ENCODE assay signal across 7 cellular contexts in the genomic region with DNA sequence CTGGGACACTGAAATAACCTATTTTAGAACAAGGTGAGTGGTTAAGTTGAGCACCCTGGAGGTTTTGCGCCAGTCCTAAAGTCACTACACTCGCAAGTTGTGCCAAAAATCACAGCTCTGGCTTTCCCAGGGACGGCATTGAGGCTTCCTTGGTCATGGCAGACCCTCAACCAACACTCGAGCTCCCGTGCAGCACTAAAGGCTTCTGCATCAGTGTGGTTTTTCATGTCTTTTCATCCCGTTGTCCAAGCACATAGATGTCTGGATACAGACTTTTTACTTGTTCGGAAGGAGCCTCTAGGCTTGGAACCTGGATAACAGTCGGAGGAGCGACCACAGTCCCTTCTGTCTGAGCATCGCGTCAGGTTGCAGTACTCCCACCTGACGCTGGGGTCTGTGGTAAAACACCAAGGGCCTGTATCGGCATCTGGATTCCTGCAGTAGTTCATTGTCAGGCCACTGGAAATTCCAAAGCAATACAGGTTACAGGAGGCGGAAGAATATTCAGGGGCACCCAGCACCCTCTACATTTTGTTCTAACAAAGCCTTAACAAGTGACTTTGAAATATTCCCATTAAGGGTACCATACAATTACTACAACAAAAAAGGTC.
DNase-seq lines count a peak whose midpoint lies in the region; ATAC-seq and TF ChIP-seq lines count a peak whose summit lies in the region.
"Not testable (repeated sequence)": the region's sequence is repeated elsewhere in the genome, so short reads cannot be mapped to it uniquely, and the experiment has no call there.

No MANE protein-coding gene starts in this region.

- not testable (repeated sequence) for H3K4me3 ChIP-seq in Caco-2 (ENCODE audit: low read depth, low read length); choroid plexus epithelial cell (ENCODE audit: low read depth, low read length); neural progenitor cell

- BruUV-seq in Caco-2 (replicated peaks; lab: Mats Ljungman, UMichigan): not testable (repeated sequence)

- not testable (repeated sequence) for H4K5ac ChIP-seq in H9 (ENCODE audit: insufficient read length, low read depth, low read length)

- peak in 1 of 2 experiments; percentile 30 for DNase-seq in Caco-2
- peak; percentile 68 for DNase-seq in H9
- DNase-seq in choroid plexus epithelial cell (ENCODE audit: low read depth); foreskin keratinocyte: not testable (repeated sequence)
- DNase-seq in iPS-NIHi7 (ENCODE audit: extremely low spot score): peak; percentile 14
- DNase-seq in neural progenitor cell (ENCODE audit: low spot score): peak; percentile 11

- not testable (repeated sequence) for H3K14ac ChIP-seq in H9 (ENCODE audit: insufficient read depth, low read length)

- H3K4me1 Mint-ChIP-seq in Caco-2 (ENCODE audit: low read depth, unreplicated experiment); H9; neural progenitor cell: not testable (repeated sequence)

- H4K8ac ChIP-seq in H9 (replicated peaks; ENCODE audit: insufficient read length, low read depth, low read length): not testable (repeated sequence)

- H3K27me3 Mint-ChIP-seq in Caco-2 (ENCODE audit: insufficient read depth, unreplicated experiment); H9 (ENCODE audit: low read depth); neural progenitor cell (ENCODE audit: insufficient read depth, low read depth): not testable (repeated sequence)

- H3T11ph ChIP-seq in H9 (ENCODE audit: low read length): not testable (repeated sequence)

- not testable (repeated sequence) for H3K9me3 ChIP-seq in Caco-2; H9 (ENCODE audit: control insufficient read depth, low read depth, low read length); neural progenitor cell (ENCODE audit: low read depth)

- H2BK12ac ChIP-seq in H9 (ENCODE audit: insufficient read length, low read depth, low read length): not testable (repeated sequence)

- not testable (repeated sequence) for H3K27ac Mint-ChIP-seq in Caco-2 (ENCODE audit: unreplicated experiment); H9; neural progenitor cell

- intact Hi-C loops in Caco-2 (cut with micrococcal nuclease; ENCODE audit: unreplicated experiment): not testable (repeated sequence)

- H3K23ac ChIP-seq in H9 (ENCODE audit: insufficient read length, low read depth, low read length): not testable (repeated sequence)

- not testable (repeated sequence) for H2BK20ac ChIP-seq in H9 (ENCODE audit: low read depth, low read length, poor library complexity, severe bottlenecking)

- H3K27ac ChIP-seq in H9 (ENCODE audit: insufficient read length, low read depth, low read length); foreskin keratinocyte; neural progenitor cell: not testable (repeated sequence)

- POLR2A ChIA-PET in Caco-2 (lab: Charles Lee): not testable (repeated sequence)

- H3K4me1 ChIP-seq in Caco-2; H9 (ENCODE audit: insufficient read depth, low read length); foreskin keratinocyte; neural progenitor cell: not testable (repeated sequence)

- peak; percentile 78 for ATAC-seq in SK-N-SH treated with all-trans-retinoic acid at 6 μM for 48 hours
- peak; percentile 45 for ATAC-seq in foreskin keratinocyte

- H3K36me3 Mint-ChIP-seq in Caco-2 (ENCODE audit: insufficient read depth, unreplicated experiment); neural progenitor cell: not testable (repeated sequence)
- H3K36me3 Mint-ChIP-seq in H9 (ENCODE audit: insufficient read depth in 1 of 3, low read depth in 3 of 3): peaks cover 6 to 14% (median 7%) of the 10 kb centered on the region in 3 experiments; a peak in 4 of 7 replicates

- not testable (repeated sequence) for H2BK120ac ChIP-seq in H9 (ENCODE audit: low read depth, low read length, poor library complexity, severe bottlenecking)

- CTCF ChIA-PET in Caco-2 (lab: Charles Lee): not testable (repeated sequence)

- not testable (repeated sequence) for H3K4me2 ChIP-seq in H9 (ENCODE audit: insufficient read depth, insufficient read length, low read length); neural progenitor cell

- TF ChIP-seq CTCF in Caco-2 (IDR thresholded peaks at IDR 0.05; ENCODE audit: insufficient read depth in 1 of 2, low read depth in 1 of 2, low read length in 1 of 2, severe bottlenecking in 1 of 2, unreplicated experiment in 1 of 2) (peak; percentile 25 to 48), H9 (conservative IDR thresholded peaks at IDR 0.05) (peak; percentile 63), choroid plexus epithelial cell (conservative IDR thresholded peaks at IDR 0.05; ENCODE audit: low read depth, low read length) (peak; percentile 18), foreskin keratinocyte (conservative IDR thresholded peaks at IDR 0.05) (peak; percentile 14), neural progenitor cell (IDR thresholded peaks at IDR 0.05) (peak; percentile 43)

- not testable (repeated sequence) for H3K4ac ChIP-seq in H9 (ENCODE audit: low read depth, low read length)

- H2BK15ac ChIP-seq in H9 (ENCODE audit: low read depth, low read length): not testable (repeated sequence)

- not testable (repeated sequence) for H4K20me1 ChIP-seq in H9 (ENCODE audit: control insufficient read depth, insufficient read depth, insufficient read length); neural progenitor cell (ENCODE audit: low read depth)

- H3F3A ChIP-seq in neural progenitor cell (ENCODE audit: low read depth): not testable (repeated sequence)

- H3K4me3 Mint-ChIP-seq in Caco-2 (ENCODE audit: unreplicated experiment); H9; neural progenitor cell: not testable (repeated sequence)

- H3K18ac ChIP-seq in H9 (ENCODE audit: insufficient read length, low read depth, low read length): not testable (repeated sequence)

- not testable (repeated sequence) for H3K79me2 ChIP-seq in H9 (ENCODE audit: insufficient read depth, low read length); neural progenitor cell (ENCODE audit: low read depth)

- no CpG with 5 or more reads among the region's 14 CpGs for WGBS in H9 (ENCODE audit: extremely low coverage, insufficient read length, low lambda C conversion rate)

- not testable (repeated sequence) for H3K27me3 ChIP-seq in Caco-2 (replicated peaks; ENCODE audit: control insufficient read depth, insufficient read depth, low read length); H9 (ENCODE audit: insufficient read depth, low read length); foreskin keratinocyte; neural progenitor cell

- H3K79me1 ChIP-seq in H9 (ENCODE audit: insufficient read depth, low read depth, low read length, poor library complexity, severe bottlenecking): not testable (repeated sequence)

- H2BK5ac ChIP-seq in H9 (ENCODE audit: insufficient read length, low read length): not testable (repeated sequence)

- not testable (repeated sequence) for H3K9ac ChIP-seq in H9 (ENCODE audit: extremely low read depth, insufficient read length, low read length); neural progenitor cell

- H3K23me2 ChIP-seq in H9 (ENCODE audit: insufficient read length, low read depth, low read length, poor library complexity, severe bottlenecking): not testable (repeated sequence)

- H3K56ac ChIP-seq in H9 (ENCODE audit: insufficient read length, low read depth, low read length): not testable (repeated sequence)

- not testable (repeated sequence) for H2AK5ac ChIP-seq in H9 (ENCODE audit: insufficient read length, low read length)

- not testable (repeated sequence) for H3K36me3 ChIP-seq in Caco-2 (ENCODE audit: control insufficient read depth, insufficient read depth, low read length); neural progenitor cell

- H2AFZ ChIP-seq in H9 (ENCODE audit: low read length); neural progenitor cell (replicated peaks): not testable (repeated sequence)

- H3K9me3 Mint-ChIP-seq in Caco-2 (ENCODE audit: unreplicated experiment); H9; neural progenitor cell: not testable (repeated sequence)

- not testable (repeated sequence) for H4K91ac ChIP-seq in H9 (ENCODE audit: insufficient read length, low read depth, low read length)
